15 cellular contexts compared by ENCODE assay signal in genomic region chr1:174191255-174191906, GRCh38. TPM values are rescaled to one million over a fixed set of nuclear protein-coding genes. Genes with fewer than 3 reads are reported as not detected.
DNase-seq lines count a peak whose midpoint lies in the region; ATAC-seq, FAIRE-seq and TF ChIP-seq lines count a peak whose summit lies in the region.
"Had no signal": no experiment of that assay in that cellular context is flagged by ENCODE, and none has a peak within 500 bp of the region (broad histone marks: within the 10 kb centered on the region; RNA-seq: fewer than 3 reads in every experiment).

No MANE protein-coding gene starts in this region.

- no peak for DNase-seq in GM12891 (ENCODE audit: insufficient read length, low spot score)
- peak; percentile 70 for DNase-seq in amniotic stem cell (lab: John Stamatoyannopoulos, UW)
- peak; percentile 28 for DNase-seq in glomerular visceral epithelial cell (ENCODE audit: extremely low spot score)
- no peak for DNase-seq in H54 (ENCODE audit: insufficient read length, low spot score)
- DNase-seq in prostate gland (ENCODE audit: low spot score) = no peak
- DNase-seq in SW480 (ENCODE audit: low spot score) = no peak
- DNase-seq: activated CD4-positive, alpha-beta T cell treated with anti-CD3 and anti-CD28 coated beads for 4 hours; activated naive CD4-positive, alpha-beta T cell treated with anti-CD3 and anti-CD28 coated beads, Interleukin-2, amount 10 ng/mL, durations not matched to agents 7 days and 5 days; MM.1S; NCI-H524 treated with DMSO at 0.1 percent for 48 hours; stimulated activated naive CD4-positive, alpha-beta T cell had no signal

- no peaks in the 10 kb centered on the region for H3K79me2 ChIP-seq in ACC112 (ENCODE audit: control insufficient read depth, insufficient read depth, low read length, unreplicated experiment)

- H3K9me3 ChIP-seq in prostate gland = no peaks in the 10 kb centered on the region

- TF ChIP-seq POLR2A in GM12891 (IDR thresholded peaks at IDR 0.05; ENCODE audit: low read depth, low read length) = no peak
- no peak for TF ChIP-seq POLR2A in H54 (IDR thresholded peaks at IDR 0.05; ENCODE audit: low read depth, low read length)
- no peak for TF ChIP-seq POLR2A in prostate gland (IDR thresholded peaks at IDR 0.05)

- no peak overlapping the region; the same call in 1 of the 2 replicates for H3K4me3 ChIP-seq in ACC112 (ENCODE audit: low read depth, low read length)
- H3K4me3 ChIP-seq in prostate gland = no peak overlapping the region
- H3K4me3 ChIP-seq: BLaER1, HAP-1 had no signal

- H3K27me3 ChIP-seq in ACC112 (ENCODE audit: insufficient read depth, low read length) (no peaks in the 10 kb centered on the region), prostate gland (replicated peaks; ENCODE audit: insufficient read depth) (no peaks in the 10 kb centered on the region)
- H3K27me3 ChIP-seq: BLaER1 had no signal

- TF ChIP-seq CTCF in prostate gland (IDR thresholded peaks at IDR 0.05) = no peak

- FAIRE-seq in GM12891 (lab: Jason Lieb, UNC) (peak; percentile 23), H54 (lab: Jason Lieb, UNC) (no peak)

- intact Hi-C loops in prostate gland (cut with DNase I) = no loop called here

- no peak for ATAC-seq in HG03280 (IDR thresholded peaks at IDR 0.05; ENCODE audit: unreplicated experiment)

- H3K27ac ChIP-seq in ACC112 (ENCODE audit: low read depth, low read length) (peak overlapping the region; percentile 23; the same call in 1 of the 2 replicates), prostate gland (no peak overlapping the region)
- H3K27ac ChIP-seq: BLaER1 had no signal

- peak overlapping the region; percentile 39 for H2AFZ ChIP-seq in ACC112 (ENCODE audit: low read length, unreplicated experiment)

- H3K4me1 ChIP-seq in ACC112 (ENCODE audit: control insufficient read depth, insufficient read depth, low read length, unreplicated experiment) (peaks cover 13% of the 10 kb centered on the region), prostate gland (replicated peaks) (no peaks in the 10 kb centered on the region)
- H3K4me1 ChIP-seq: BLaER1, HAP-1 had no signal

- H3K36me3 ChIP-seq in ACC112 (ENCODE audit: insufficient read depth, low read length) (peaks cover 3% of the 10 kb centered on the region; the same call in 1 of the 2 replicates), prostate gland (no peaks in the 10 kb centered on the region)
- H3K36me3 ChIP-seq: HAP-1 had no signal

- 44% methylated on average over 4 of the region's 4 CpGs for WGBS in prostate gland

TF ChIP-seq in GM12891, 5 proteins besides CTCF, POLR2A, EP300 and RAD21:
- no peak for TF ChIP-seq SPI1 (IDR thresholded peaks at IDR 0.05; ENCODE audit: low read depth, low read length)
- TF ChIP-seq PAX5 (IDR thresholded peaks at IDR 0.05; ENCODE audit: insufficient read depth, low read length, severe bottlenecking) = no peak
- TF ChIP-seq TAF1 (IDR thresholded peaks at IDR 0.05; ENCODE audit: low read depth, low read length) = no peak
- no peak for TF ChIP-seq POU2F2 (IDR thresholded peaks at IDR 0.05; ENCODE audit: low read depth, low read length)
- TF ChIP-seq POLR2AphosphoS5 (IDR thresholded peaks at IDR 0.05; ENCODE audit: low read depth, low read length) = no peak

RNA-seq across cellular contexts. Expression of gene RABGAP1L, which starts 32.1 kb away (rescaled TPM):
- 78.2 TPM for polyA plus RNA-seq in GM12891 (2012; ENCODE audit: low read depth, missing spikeins)
- 10 to 100 TPM; 32.3 to 41.5 TPM for total RNA-seq in prostate gland

Comparison
In these comparisons a context has a peak if more than half of its experiments do, and no peak if none do; other contexts are left out.
1. DNase-seq: peak in amniotic stem cell (single experiment) and glomerular visceral epithelial cell (single experiment); none in GM12891 (single experiment), H54 (single experiment), prostate gland (single experiment) and SW480 (single experiment).